Comparison of ENCODE assay signal across 13 cellular contexts in the genomic region with DNA sequence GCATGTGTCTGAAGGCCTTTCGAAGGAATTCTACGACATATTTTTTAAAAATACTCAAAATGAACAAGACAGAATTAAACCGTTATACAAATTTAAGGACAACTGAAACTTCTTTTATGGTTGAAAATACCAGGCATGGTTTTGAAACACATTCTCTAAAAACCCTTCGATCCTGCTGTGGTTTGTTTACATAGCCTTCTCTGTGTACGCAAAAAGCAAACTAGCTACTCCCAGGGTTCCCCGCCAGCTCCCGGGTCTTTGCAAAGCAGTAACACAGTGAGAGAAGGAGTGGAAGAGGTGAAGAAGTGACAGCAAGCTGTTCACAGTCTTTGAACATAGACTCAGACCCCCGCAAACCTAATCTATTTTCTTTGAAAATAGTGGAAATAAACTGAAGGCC. TPM values are rescaled to one million over a fixed set of nuclear protein-coding genes. Genes with fewer than 3 reads are reported as not detected.
DNase-seq lines count a peak whose midpoint lies in the region; ATAC-seq and TF ChIP-seq lines count a peak whose summit lies in the region.
"Had no signal": no experiment of that assay in that cellular context is flagged by ENCODE, and none has a peak within 500 bp of the region (broad histone marks: within the 10 kb centered on the region; RNA-seq: fewer than 3 reads in every experiment).

No MANE protein-coding gene starts in this region.

- no peaks in the 10 kb centered on the region for H3K9me3 Mint-ChIP-seq in activated naive CD4-positive, alpha-beta T cell treated with anti-CD3 and anti-CD28 coated beads, Interleukin-2, amount 10 ng/mL, durations not matched to agents 7 days and 5 days
- no peaks in the 10 kb centered on the region for H3K9me3 Mint-ChIP-seq in activated CD4-positive, alpha-beta memory T cell treated with anti-CD3 and anti-CD28 coated beads, Interleukin-2, amount 10 ng/mL, durations not matched to agents 7 days and 5 days
- H3K9me3 Mint-ChIP-seq in stimulated activated naive CD8-positive, alpha-beta T cell treated with anti-CD3 and anti-CD28 coated beads, Interleukin-15, amount 100 ng/mL, for 72 hours, result no peaks in the 10 kb centered on the region

- peak overlapping the region; percentile 57 for H3K4me3 Mint-ChIP-seq in activated naive CD4-positive, alpha-beta T cell treated with anti-CD3 and anti-CD28 coated beads, Interleukin-2, amount 10 ng/mL, durations not matched to agents 7 days and 5 days
- peak overlapping the region; percentile 61 for H3K4me3 Mint-ChIP-seq in activated CD4-positive, alpha-beta memory T cell treated with anti-CD3 and anti-CD28 coated beads, Interleukin-2, amount 10 ng/mL, durations not matched to agents 7 days and 5 days
- peak overlapping the region; percentile 78 to 83 for H3K4me3 Mint-ChIP-seq in stimulated activated naive CD8-positive, alpha-beta T cell treated with anti-CD3 and anti-CD28 coated beads, Interleukin-15, amount 100 ng/mL, for 72 hours

- TF ChIP-seq CTCF in hepatocyte (IDR thresholded peaks at IDR 0.05; ENCODE audit: poor library complexity), result no peak
- TF ChIP-seq CTCF in GM10248 (IDR thresholded peaks at IDR 0.05; ENCODE audit: control extremely low read depth, extremely low read depth, low read depth, missing control alignments), result no peak

- H3K4me2 ChIP-seq in hepatocyte, result peak overlapping the region; percentile 1

- H3K36me3 ChIP-seq in hepatocyte (replicated peaks; ENCODE audit: insufficient read depth, low read depth), result no peaks in the 10 kb centered on the region

- peaks cover 19% of the 10 kb centered on the region for H3K36me3 Mint-ChIP-seq in activated naive CD4-positive, alpha-beta T cell treated with anti-CD3 and anti-CD28 coated beads, Interleukin-2, amount 10 ng/mL, durations not matched to agents 7 days and 5 days
- peaks cover 21% of the 10 kb centered on the region for H3K36me3 Mint-ChIP-seq in activated CD4-positive, alpha-beta memory T cell treated with anti-CD3 and anti-CD28 coated beads, Interleukin-2, amount 10 ng/mL, durations not matched to agents 7 days and 5 days (ENCODE audit: low read depth)
- H3K36me3 Mint-ChIP-seq: naive B cell had no signal

- DNase-seq in activated naive CD4-positive, alpha-beta T cell treated with anti-CD3 and anti-CD28 coated beads, Interleukin-2, amount 10 ng/mL, durations not matched to agents 7 days and 5 days, result peak; percentile 37
- DNase-seq in activated naive CD4-positive, alpha-beta T cell (lab: John Stamatoyannopoulos, UW), result no peak
- DNase-seq in activated CD4-positive, alpha-beta memory T cell treated with anti-CD3 and anti-CD28 coated beads, Interleukin-2, amount 10 ng/mL, durations not matched to agents 7 days and 5 days, result no peak
- no peak for DNase-seq in hepatocyte (ENCODE audit: low spot score)
- no peak for DNase-seq in stimulated activated naive CD8-positive, alpha-beta T cell treated with anti-CD3 and anti-CD28 coated beads, Interleukin-15, amount 100 ng/mL, for 72 hours
- no peak for DNase-seq in GM10248 (ENCODE audit: extremely low spot score)
- DNase-seq in NCI-H1105 treated with DMSO at 0.1 percent for 48 hours (lab: John Stamatoyannopoulos, UW), result no peak
- DNase-seq: C1 segment of cervical spinal cord; naive B cell; NCI-H146; NK-92 treated with Interleukin-12 subunit alpha and Interleukin-12 subunit beta, amount 100 ng/mL, for 24 hours had no signal

- peaks cover 78% of the 10 kb centered on the region for H3K4me1 Mint-ChIP-seq in activated naive CD4-positive, alpha-beta T cell treated with anti-CD3 and anti-CD28 coated beads, Interleukin-2, amount 10 ng/mL, durations not matched to agents 7 days and 5 days
- H3K4me1 Mint-ChIP-seq in activated CD4-positive, alpha-beta memory T cell treated with anti-CD3 and anti-CD28 coated beads, Interleukin-2, amount 10 ng/mL, durations not matched to agents 7 days and 5 days, result peaks cover 80% of the 10 kb centered on the region
- peaks cover 95% of the 10 kb centered on the region for H3K4me1 Mint-ChIP-seq in stimulated activated naive CD8-positive, alpha-beta T cell treated with anti-CD3 and anti-CD28 coated beads, Interleukin-15, amount 100 ng/mL, for 72 hours

- 55% methylated on average over 8 of the region's 8 CpGs for WGBS in hepatocyte (ENCODE audit: low lambda C conversion rate, missing lambda C conversion rate)

- no peaks in the 10 kb centered on the region for H3K27me3 Mint-ChIP-seq in activated naive CD4-positive, alpha-beta T cell treated with anti-CD3 and anti-CD28 coated beads, Interleukin-2, amount 10 ng/mL, durations not matched to agents 7 days and 5 days
- no peaks in the 10 kb centered on the region for H3K27me3 Mint-ChIP-seq in activated CD4-positive, alpha-beta memory T cell treated with anti-CD3 and anti-CD28 coated beads, Interleukin-2, amount 10 ng/mL, durations not matched to agents 7 days and 5 days
- no peaks in the 10 kb centered on the region for H3K27me3 Mint-ChIP-seq in stimulated activated naive CD8-positive, alpha-beta T cell treated with anti-CD3 and anti-CD28 coated beads, Interleukin-15, amount 100 ng/mL, for 72 hours
- H3K27me3 Mint-ChIP-seq: naive B cell had no signal

- no peaks in the 10 kb centered on the region for H3K27me3 ChIP-seq in hepatocyte

- H3K27ac ChIP-seq in hepatocyte, result no peak overlapping the region

- CTCF ChIA-PET in activated naive CD4-positive, alpha-beta T cell treated with anti-CD3 and anti-CD28 coated beads, Interleukin-2, amount 10 ng/mL, durations not matched to agents 7 days and 5 days (lab: Charles Lee), result interaction anchor here (0.9 to 1.5 kb wide), 4 partner anchors 15 to 785 kb away, joined by 3 to 5 read pairs (median 4); no protein-coding TSS in a partner anchor
- CTCF ChIA-PET in activated CD4-positive, alpha-beta memory T cell treated with anti-CD3 and anti-CD28 coated beads, Interleukin-2, amount 10 ng/mL, durations not matched to agents 7 days and 5 days (lab: Charles Lee), result no interaction called here
- CTCF ChIA-PET in GM10248 (lab: Yijun Ruan, JAX), result no interaction called here

- H3K79me2 ChIP-seq in hepatocyte, result no peaks in the 10 kb centered on the region

- no peaks in the 10 kb centered on the region for H3K9me3 ChIP-seq in hepatocyte (ENCODE audit: low read depth)

- peaks cover 4% of the 10 kb centered on the region for H3K4me1 ChIP-seq in hepatocyte (ENCODE audit: insufficient read depth)

- no peaks in the 10 kb centered on the region for H4K20me1 ChIP-seq in hepatocyte (ENCODE audit: insufficient read depth, poor library complexity, severe bottlenecking)

- POLR2A ChIA-PET in activated CD4-positive, alpha-beta memory T cell treated with anti-CD3 and anti-CD28 coated beads, Interleukin-2, amount 10 ng/mL, durations not matched to agents 7 days and 5 days (lab: Charles Lee), result interaction anchor here (1.1 to 4.4 kb wide), 5 partner anchors 8 to 1472 kb away, joined by 3 to 34 read pairs (median 5); a partner anchor contains a TSS
- POLR2A ChIA-PET in GM10248 (lab: Yijun Ruan, JAX), result no interaction called here

- H2AFZ ChIP-seq in hepatocyte, result no peak overlapping the region

- H3K27ac Mint-ChIP-seq in activated naive CD4-positive, alpha-beta T cell treated with anti-CD3 and anti-CD28 coated beads, Interleukin-2, amount 10 ng/mL, durations not matched to agents 7 days and 5 days, result peak overlapping the region; percentile 96
- peak overlapping the region; percentile 95 for H3K27ac Mint-ChIP-seq in activated CD4-positive, alpha-beta memory T cell treated with anti-CD3 and anti-CD28 coated beads, Interleukin-2, amount 10 ng/mL, durations not matched to agents 7 days and 5 days
- H3K27ac Mint-ChIP-seq in stimulated activated naive CD8-positive, alpha-beta T cell treated with anti-CD3 and anti-CD28 coated beads, Interleukin-15, amount 100 ng/mL, for 72 hours, result peak overlapping the region; percentile 90 to 93

- no peak overlapping the region for H3K4me3 ChIP-seq in hepatocyte

- H3K9me2 ChIP-seq in hepatocyte (replicated peaks; ENCODE audit: insufficient read depth), result no peaks in the 10 kb centered on the region

- ATAC-seq in stimulated activated naive CD8-positive, alpha-beta T cell treated with anti-CD3 and anti-CD28 coated beads, Interleukin-15, amount 100 ng/mL, for 72 hours, result no peak
- no peak for ATAC-seq in GM19463 (IDR thresholded peaks at IDR 0.05; ENCODE audit: unreplicated experiment)

RNA-seq across cellular contexts. Expression of a gene that starts 2.2 kb away (rescaled TPM):
- total RNA-seq in activated CD4-positive, alpha-beta memory T cell treated with anti-CD3 and anti-CD28 coated beads, Interleukin-2, amount 10 ng/mL, durations not matched to agents 7 days and 5 days, result 100 to 1,000 TPM; 180 to 195 TPM
- 72.6 and 77.2 TPM in 2 replicates for total RNA-seq in hepatocyte
- polyA plus RNA-seq in hepatocyte, result 19.1 and 22.0 TPM in 2 replicates
- total RNA-seq: HT1080 had no signal
